Comparison of ENCODE assay signal across 13 cellular contexts in the genomic region with DNA sequence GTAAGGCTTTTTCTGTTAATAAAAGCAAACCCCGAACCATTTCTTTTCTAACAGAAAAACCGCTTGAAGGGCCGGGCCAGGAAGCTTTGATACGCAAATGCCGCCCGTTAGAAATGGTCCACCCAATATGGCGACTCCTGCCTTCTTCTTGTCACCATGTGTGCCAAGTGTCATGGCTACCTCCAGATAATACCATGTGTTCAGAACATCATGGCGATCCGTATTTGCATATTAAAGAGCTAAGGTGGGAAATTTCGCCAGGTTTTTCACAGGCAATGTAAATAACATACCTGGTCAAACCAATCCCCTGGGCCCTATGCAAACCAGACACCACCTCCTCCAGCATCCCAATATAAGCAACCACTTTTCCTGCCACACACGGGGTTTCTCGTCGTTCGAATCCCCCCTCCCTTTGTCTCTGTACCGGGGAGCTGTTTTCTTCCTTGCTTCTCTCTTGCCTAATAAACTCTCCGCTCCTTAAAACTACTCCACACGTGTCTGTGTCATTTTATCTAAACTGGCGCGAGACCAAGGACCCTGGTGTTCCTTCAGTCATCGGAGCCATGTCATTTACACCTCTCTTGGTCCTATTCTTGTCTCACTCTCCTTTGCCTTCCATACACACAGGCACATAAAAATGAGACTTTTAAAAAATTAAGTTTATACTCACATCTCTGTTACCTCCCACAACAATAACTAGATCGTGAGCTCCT. TPM values are rescaled to one million over a fixed set of nuclear protein-coding genes. Genes with fewer than 3 reads are reported as not detected.
DNase-seq lines count a peak whose midpoint lies in the region; ATAC-seq and TF ChIP-seq lines count a peak whose summit lies in the region.
"Had no signal": no experiment of that assay in that cellular context is flagged by ENCODE, and none has a peak within 500 bp of the region (broad histone marks: within the 10 kb centered on the region; RNA-seq: fewer than 3 reads in every experiment).

No MANE protein-coding gene starts in this region.

- H3K79me2 ChIP-seq in GM23248 (ENCODE audit: insufficient read depth) (peaks cover 98% of the 10 kb centered on the region), fibroblast of lung (ENCODE audit: control insufficient read depth, insufficient read depth, low read length) (peaks cover 75% of the 10 kb centered on the region)

- H3K36me3 ChIP-seq in GM23248 (ENCODE audit: low read depth), result no peaks in the 10 kb centered on the region
- no peaks in the 10 kb centered on the region for H3K36me3 ChIP-seq in fibroblast of lung (ENCODE audit: control insufficient read depth, insufficient read depth, low read length)
- no peaks in the 10 kb centered on the region for H3K36me3 ChIP-seq in CD8-positive, alpha-beta memory T cell (ENCODE audit: insufficient read depth, low read length)
- H3K36me3 ChIP-seq: right lobe of liver, thyroid gland had no signal

- peak overlapping the region; percentile 26 for H3K4me2 ChIP-seq in GM23248 (ENCODE audit: unreplicated experiment)
- peak overlapping the region; percentile 34 for H3K4me2 ChIP-seq in fibroblast of lung (ENCODE audit: extremely low read depth, insufficient read depth, low read length)

- no peak overlapping the region for H3K4me3 Mint-ChIP-seq in nephron progenitor cell
- H3K4me3 Mint-ChIP-seq in CD8-positive, alpha-beta memory T cell, result no peak overlapping the region
- H3K4me3 Mint-ChIP-seq in CD4-positive, alpha-beta T cell, result no peak overlapping the region
- H3K4me3 Mint-ChIP-seq: activated CD8-positive, alpha-beta T cell treated with anti-CD3 and anti-CD28 coated beads for 36 hours had no signal

- ATAC-seq in CD4-positive, alpha-beta T cell (ENCODE audit: poor library complexity), result no peak

- H2AFZ ChIP-seq in GM23248 (peak overlapping the region; percentile 61; the same call in 1 of the 2 replicates), fibroblast of lung (ENCODE audit: low read length) (no peak overlapping the region)

- H3K4me1 Mint-ChIP-seq in nephron progenitor cell, result peaks cover 29% of the 10 kb centered on the region
- peaks cover 0 to 8% (median 3%) of the 10 kb centered on the region in 3 donors for H3K4me1 Mint-ChIP-seq in CD8-positive, alpha-beta memory T cell
- H3K4me1 Mint-ChIP-seq in CD4-positive, alpha-beta T cell (ENCODE audit: low read depth), result peaks cover 6% of the 10 kb centered on the region

- in situ Hi-C loops in GM23248 (cut with MboI), result no loop called here

- H4K20me1 ChIP-seq in GM23248 (ENCODE audit: insufficient read depth) (no peaks in the 10 kb centered on the region), fibroblast of lung (ENCODE audit: control insufficient read depth, extremely low read depth, insufficient read depth, low read length) (no peaks in the 10 kb centered on the region)

- H3K9me3 ChIP-seq in GM23248 (ENCODE audit: low read depth) (no peaks in the 10 kb centered on the region), fibroblast of lung (ENCODE audit: control insufficient read depth, insufficient read depth, low read depth, low read length) (no peaks in the 10 kb centered on the region)
- no peaks in the 10 kb centered on the region for H3K9me3 ChIP-seq in CD8-positive, alpha-beta memory T cell (ENCODE audit: low read length)
- H3K9me3 ChIP-seq in CD4-positive, alpha-beta T cell (ENCODE audit: control insufficient read depth, low read length), result no peaks in the 10 kb centered on the region
- H3K9me3 ChIP-seq: right lobe of liver, thyroid gland had no signal

- peak overlapping the region; percentile 50 for H3K9ac ChIP-seq in GM23248
- H3K9ac ChIP-seq in fibroblast of lung (ENCODE audit: insufficient read depth, low read length), result no peak overlapping the region

- CTCF ChIA-PET in RWPE1 (lab: Yijun Ruan, JAX), result interaction anchor here (0.5 to 1.0 kb wide), 6 partner anchors 60 to 1698 kb away, joined by 3 to 4 read pairs (median 3); partner anchors contain the start of gene ECT2
- CTCF ChIA-PET in CD8-positive, alpha-beta memory T cell (lab: Charles Lee), result interaction anchor here (1.2 to 1.3 kb wide), 2 partner anchors 9 to 15 kb away, joined by 3 to 5 read pairs; no protein-coding TSS in a partner anchor
- CTCF ChIA-PET in CD4-positive, alpha-beta T cell (lab: Charles Lee), result interaction anchor here (2.3 kb wide), 1 partner anchor 10 kb away, joined by 4 read pairs; no protein-coding TSS in a partner anchor

- H3K27me3 Mint-ChIP-seq in nephron progenitor cell (ENCODE audit: low read depth, poor library complexity), result no peaks in the 10 kb centered on the region
- H3K27me3 Mint-ChIP-seq in CD8-positive, alpha-beta memory T cell, result no peaks in the 10 kb centered on the region
- H3K27me3 Mint-ChIP-seq in CD4-positive, alpha-beta T cell, result no peaks in the 10 kb centered on the region
- H3K27me3 Mint-ChIP-seq: activated CD8-positive, alpha-beta T cell treated with anti-CD3 and anti-CD28 coated beads for 36 hours had no signal

- peaks cover 8% of the 10 kb centered on the region; the same call in 1 of the 2 replicates for H3F3A ChIP-seq in GM23248 (ENCODE audit: insufficient read depth)

- 89 to 94% methylated on average over 21 of the region's 21 CpGs for WGBS in GM23248 (ENCODE audit: low coverage in 1 of 2, low lambda C conversion rate in 2 of 2, missing lambda C conversion rate in 2 of 2), 2 experiments

- intact Hi-C loops in CD4-positive, alpha-beta T cell (cut with DNase I, micrococcal nuclease), result no loop called here

- peak overlapping the region; percentile 74 for H3K27ac ChIP-seq in GM23248
- H3K27ac ChIP-seq in RWPE1, result peak overlapping the region; percentile 72
- H3K27ac ChIP-seq in fibroblast of lung (ENCODE audit: insufficient read depth, low read length), result peak overlapping the region; percentile 69
- no peak overlapping the region for H3K27ac ChIP-seq in CD8-positive, alpha-beta memory T cell (ENCODE audit: low read depth, low read length)
- H3K27ac ChIP-seq in CD4-positive, alpha-beta T cell (ENCODE audit: low read depth, low read length), result no peak overlapping the region
- H3K27ac ChIP-seq: coronary artery, right lobe of liver, thyroid gland had no signal

- POLR2A ChIA-PET in RWPE1 (lab: Yijun Ruan, JAX; ENCODE audit: low non-redundant PET), result no interaction called here
- POLR2A ChIA-PET in CD8-positive, alpha-beta memory T cell (lab: Charles Lee), result no interaction called here
- POLR2A ChIA-PET in CD4-positive, alpha-beta T cell (lab: Charles Lee), result no interaction called here

- H3K4me3 ChIP-seq in GM23248 (peak overlapping the region; percentile 27; the same call in 1 of the 2 replicates), fibroblast of lung (replicated peaks in 1 of 4; ENCODE audit: control extremely low read depth in 1 of 4, insufficient read depth in 1 of 4, low read depth in 3 of 4, low read length in 4 of 4) (no peak overlapping the region)
- H3K4me3 ChIP-seq in CD8-positive, alpha-beta memory T cell (ENCODE audit: low read length), result no peak overlapping the region
- H3K4me3 ChIP-seq: coronary artery, right lobe of liver, thyroid gland had no signal

- no peaks in the 10 kb centered on the region for H3K9me3 Mint-ChIP-seq in nephron progenitor cell
- H3K9me3 Mint-ChIP-seq in CD8-positive, alpha-beta memory T cell, result peaks cover 0 to 5% (median 0%) of the 10 kb centered on the region in 5 donors
- H3K9me3 Mint-ChIP-seq in CD4-positive, alpha-beta T cell, result no peaks in the 10 kb centered on the region
- H3K9me3 Mint-ChIP-seq: activated CD8-positive, alpha-beta T cell treated with anti-CD3 and anti-CD28 coated beads for 36 hours had no signal

- H3K4me1 ChIP-seq in GM23248 (ENCODE audit: insufficient read depth) (peaks cover 31% of the 10 kb centered on the region), fibroblast of lung (ENCODE audit: control insufficient read depth, extremely low read depth, insufficient read depth, low read length) (peaks cover 21% of the 10 kb centered on the region)
- H3K4me1 ChIP-seq in CD8-positive, alpha-beta memory T cell (ENCODE audit: insufficient read depth, low read length), result no peaks in the 10 kb centered on the region
- H3K4me1 ChIP-seq: right lobe of liver, thyroid gland had no signal

- DNase-seq in GM23248, result no peak
- no peak for DNase-seq in RWPE1 (ENCODE audit: low spot score)
- no peak for DNase-seq in fibroblast of lung (ENCODE audit: low read depth in 2 of 2)
- DNase-seq in nephron progenitor cell, result no peak
- no peak for DNase-seq in CD8-positive, alpha-beta memory T cell
- no peak for DNase-seq in CD4-positive, alpha-beta T cell
- no peak for DNase-seq in HUDEP-2 (lab: John Stamatoyannopoulos, UW; ENCODE audit: unreplicated experiment in 76 of 76)
- DNase-seq in stimulated activated naive CD4-positive, alpha-beta T cell (lab: John Stamatoyannopoulos, UW), result no peak
- DNase-seq: activated CD8-positive, alpha-beta T cell treated with anti-CD3 and anti-CD28 coated beads for 36 hours; right lobe of liver; stimulated activated CD4-positive, alpha-beta T cell treated with anti-CD3 and anti-CD28 coated beads, Interleukin-4, amount 100 ng/mL, for 1 hour; thyroid gland had no signal

- TF ChIP-seq CTCF in RWPE1 (conservative IDR thresholded peaks at IDR 0.05; ENCODE audit: low read depth) (no peak), fibroblast of lung (conservative IDR thresholded peaks at IDR 0.05 in 1 of 2, IDR thresholded peaks at IDR 0.05 in 1 of 2; ENCODE audit: low read depth in 1 of 2, low read length in 2 of 2) (no peak), nephron progenitor cell (IDR thresholded peaks at IDR 0.05) (no peak)
- TF ChIP-seq CTCF in CD4-positive, alpha-beta T cell (IDR thresholded peaks at IDR 0.05), result no peak

- no peaks in the 10 kb centered on the region for H3K36me3 Mint-ChIP-seq in nephron progenitor cell (ENCODE audit: low read depth)
- peaks cover 0 to 4% (median 0%) of the 10 kb centered on the region in 3 donors for H3K36me3 Mint-ChIP-seq in CD8-positive, alpha-beta memory T cell
- no peaks in the 10 kb centered on the region for H3K36me3 Mint-ChIP-seq in CD4-positive, alpha-beta T cell (ENCODE audit: low read depth)

- peak overlapping the region; percentile 47 for H3K27ac Mint-ChIP-seq in nephron progenitor cell
- H3K27ac Mint-ChIP-seq in CD8-positive, alpha-beta memory T cell, result peak overlapping the region in 1 of 8 donors; percentile 89
- H3K27ac Mint-ChIP-seq in CD4-positive, alpha-beta T cell, result no peak overlapping the region
- H3K27ac Mint-ChIP-seq: activated CD8-positive, alpha-beta T cell treated with anti-CD3 and anti-CD28 coated beads for 36 hours had no signal

- H3K9me2 ChIP-seq in GM23248 (ENCODE audit: insufficient read depth), result no peaks in the 10 kb centered on the region

- no peaks in the 10 kb centered on the region for H3K27me3 ChIP-seq in GM23248 (replicated peaks; ENCODE audit: insufficient read depth)
- H3K27me3 ChIP-seq in fibroblast of lung (ENCODE audit: control insufficient read depth, insufficient read depth, low read length), result no peaks in the 10 kb centered on the region
- H3K27me3 ChIP-seq in CD8-positive, alpha-beta memory T cell (ENCODE audit: insufficient read depth, low read length, poor library complexity, severe bottlenecking), result no peaks in the 10 kb centered on the region
- no peaks in the 10 kb centered on the region for H3K27me3 ChIP-seq in CD4-positive, alpha-beta T cell (ENCODE audit: control insufficient read depth, insufficient read depth, low read length)
- H3K27me3 ChIP-seq: right lobe of liver, thyroid gland had no signal

RNA-seq across cellular contexts. Expression of gene NCEH1, which starts 34.5 kb away (rescaled TPM):
- 13.5 and 16.5 TPM in 2 replicates for total RNA-seq in GM23248 (2014; rRNA removed; shearing (Covaris generic))
- polyA plus RNA-seq in GM23248 (2016; fragmentation: Nextera tagmentation; extraction: Ambion mirVana) (18.4 and 19.5 TPM in 2 replicates), fibroblast of lung (11.4 and 42.4 TPM in 2 replicates)
- 3.1 and 9.9 TPM in 2 replicates for total RNA-seq in fibroblast of lung
- polyA plus RNA-seq in fibroblast of lung (2012), result 6.7 and 22.7 TPM in 2 replicates
- polyA minus RNA-seq in fibroblast of lung (ENCODE audit: low replicate concordance), result 5.5 and 21.2 TPM in 2 replicates
- 10 to 100 TPM in 1 of 2 experiments, 1 to 10 TPM in 1; 9.1 to 12.9 TPM for total RNA-seq in CD8-positive, alpha-beta memory T cell
- polyA plus RNA-seq in CD8-positive, alpha-beta memory T cell, result 3.5 TPM
- total RNA-seq in CD4-positive, alpha-beta T cell, result under 1 TPM; 0.33 to 0.50 TPM

Comparison
In these comparisons a context has a peak if more than half of its experiments do, and no peak if none do; other contexts are left out.
1. H3K27ac ChIP-seq: peak in GM23248 (single experiment), RWPE1 (single experiment) and fibroblast of lung (single experiment); none in CD8-positive, alpha-beta memory T cell (single experiment) and CD4-positive, alpha-beta T cell (single experiment).